In the genomic region with DNA sequence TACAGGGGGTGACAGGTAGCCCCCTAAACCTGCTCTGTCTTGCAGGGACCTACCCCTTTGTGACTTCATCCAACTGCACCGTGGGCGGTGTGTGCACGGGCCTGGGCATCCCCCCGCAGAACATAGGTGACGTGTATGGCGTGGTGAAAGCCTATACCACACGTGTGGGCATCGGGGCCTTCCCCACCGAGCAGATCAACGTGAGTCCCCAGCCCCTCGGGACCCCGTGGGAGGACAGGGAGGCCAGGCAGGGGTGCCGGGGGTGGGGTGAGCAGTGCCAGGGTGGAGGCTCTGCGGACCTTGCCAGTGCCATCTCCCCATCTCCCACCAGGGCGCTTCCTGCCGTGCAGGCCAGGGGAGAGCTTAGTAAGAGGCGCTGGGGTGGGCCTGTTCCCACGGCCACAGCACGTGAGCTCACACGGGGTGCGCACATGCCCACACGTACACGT, we compare ENCODE assay signal across 12 cellular contexts.
"Had no signal": no experiment of that assay in that cellular context is flagged by ENCODE, and none has a peak within 500 bp of the region (broad histone marks: within the 10 kb centered on the region; RNA-seq: fewer than 3 reads in every experiment).

No MANE protein-coding gene starts in this region.

- ATAC-seq: naive thymus-derived CD8-positive, alpha-beta T cell; T-cell had no signal

- H3K9me3 ChIP-seq: neutrophil, SK-N-SH had no signal

- H3K4me3 ChIP-seq: coronary artery had no signal

- H3K27me3 ChIP-seq: neutrophil had no signal

- H3K27ac ChIP-seq: coronary artery, neutrophil had no signal

- DNase-seq: activated B cell treated with CpG ODN at 0.5 μM for 24 hours; activated CD4-positive, alpha-beta memory T cell treated with anti-CD3 and anti-CD28 coated beads for 36 hours; activated CD4-positive, alpha-beta T cell treated with anti-CD3 and anti-CD28 coated beads for 4 hours; activated naive CD4-positive, alpha-beta T cell treated with anti-CD3 and anti-CD28 coated beads, Interleukin-2, amount 10 ng/mL, durations not matched to agents 7 days and 5 days; activated T-cell treated with anti-CD3 and anti-CD28 coated beads, Interleukin-2, amount 50 U/mL, for 24 hours; kidney glomerular epithelial cell; stimulated activated CD4-positive, alpha-beta T cell treated with anti-CD3 and anti-CD28 coated beads, Interleukin-2, amount 100 ng/mL, for 24 hours; T-cell had no signal

- H3K4me2 ChIP-seq: SK-N-SH had no signal

- H3K36me3 ChIP-seq: neutrophil had no signal
